11 cellular contexts compared by ENCODE assay signal in the genomic region with DNA sequence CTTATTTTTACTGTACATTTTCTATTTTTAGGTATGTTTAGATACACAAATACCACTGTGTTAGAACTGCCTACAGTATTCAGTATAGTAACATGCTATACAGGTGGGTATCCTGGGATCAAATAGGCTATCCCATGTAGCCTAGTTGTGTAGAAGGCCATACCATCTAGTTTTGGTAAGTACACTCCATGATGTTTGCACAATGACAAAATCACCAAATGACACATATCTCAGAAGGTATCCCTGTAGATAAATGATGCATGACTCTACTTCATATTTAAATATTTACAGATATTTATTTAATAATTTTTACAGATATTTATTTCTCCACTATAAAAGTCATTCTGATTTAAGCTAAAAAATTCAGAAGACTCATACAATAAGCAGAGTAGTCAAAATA.
"Had no signal": no experiment of that assay in that cellular context is flagged by ENCODE, and none has a peak within 500 bp of the region (broad histone marks: within the 10 kb centered on the region; RNA-seq: fewer than 3 reads in every experiment).

No MANE protein-coding gene starts in this region.

- H3K4me3 ChIP-seq: GM23248, GM23338, HAP-1 had no signal

- H2AFZ ChIP-seq: GM23248, GM23338 had no signal

- H3K9ac ChIP-seq: GM23248 had no signal

- H3K4me1 ChIP-seq: HAP-1 had no signal

- H3K36me3 ChIP-seq: HAP-1 had no signal

- DNase-seq: GM23248, GOT3, H7, H9, HCEC 1CT, HFFc6 had no signal

- ATAC-seq: GM23338, HCT116 had no signal

- H3K9me3 ChIP-seq: HAP-1 had no signal

- H3K4me2 ChIP-seq: GM23338 had no signal

- H3K27ac ChIP-seq: GM23248 had no signal

- FAIRE-seq: H1, H54 had no signal
